Comparison of ENCODE assay signal across 11 cellular contexts in genomic region chr3:13088020-13089006, GRCh38. TPM values are rescaled to one million over a fixed set of nuclear protein-coding genes. Genes with fewer than 3 reads are reported as not detected.
DNase-seq lines count a peak whose midpoint lies in the region; ATAC-seq and TF ChIP-seq lines count a peak whose summit lies in the region.
"Had no signal": no experiment of that assay in that cellular context is flagged by ENCODE, and none has a peak within 500 bp of the region (broad histone marks: within the 10 kb centered on the region; RNA-seq: fewer than 3 reads in every experiment).

No MANE protein-coding gene starts in this region.

- H3K4me3 ChIP-seq in OCI-LY3 (ENCODE audit: low read length) (peak overlapping the region; percentile 11; the same call in 1 of the 2 replicates), transverse colon (no peak overlapping the region)

- H3K27ac ChIP-seq in OCI-LY3 (ENCODE audit: low read length) (peak overlapping the region; percentile 82), transverse colon (peak overlapping the region in 2 of 4 donors; percentile 6 to 30)

- TF ChIP-seq POLR2A in transverse colon (IDR thresholded peaks at IDR 0.05) = no peak

- H3K36me3 ChIP-seq in OCI-LY3 (replicated peaks; ENCODE audit: low read depth, low read length) (no peaks in the 10 kb centered on the region), transverse colon (no peaks in the 10 kb centered on the region)

- H3K4me2 ChIP-seq in OCI-LY3 (ENCODE audit: low read length) = peak overlapping the region; percentile 45

- no peak for ATAC-seq in activated naive CD8-positive, alpha-beta T cell treated with anti-CD3 and anti-CD28 coated beads, Interleukin-2, amount 10 ng/mL, durations not matched to agents 7 days and 5 days (ENCODE audit: low read depth)
- peak; percentile 48 for ATAC-seq in HG02852 (IDR thresholded peaks at IDR 0.05; ENCODE audit: unreplicated experiment)
- ATAC-seq: activated CD4-positive, alpha-beta T cell treated with anti-CD3 and anti-CD28 coated beads for 36 hours had no signal

- H3K27ac Mint-ChIP-seq in activated naive CD8-positive, alpha-beta T cell treated with anti-CD3 and anti-CD28 coated beads, Interleukin-2, amount 10 ng/mL, durations not matched to agents 7 days and 5 days = peak overlapping the region; percentile 12
- no peak overlapping the region for H3K27ac Mint-ChIP-seq in activated naive CD8-positive, alpha-beta T cell treated with anti-CD3 and anti-CD28 coated beads for 36 hours
- H3K27ac Mint-ChIP-seq: activated CD4-positive, alpha-beta T cell treated with anti-CD3 and anti-CD28 coated beads for 36 hours had no signal

- TF ChIP-seq CTCF in OCI-LY3 (IDR thresholded peaks at IDR 0.05; ENCODE audit: low read depth, low read length) = no peak
- no peak for TF ChIP-seq CTCF in transverse colon (IDR thresholded peaks at IDR 0.05)

- no peak for DNase-seq in activated naive CD8-positive, alpha-beta T cell treated with anti-CD3 and anti-CD28 coated beads, Interleukin-2, amount 10 ng/mL, durations not matched to agents 7 days and 5 days
- DNase-seq in activated naive CD8-positive, alpha-beta T cell treated with anti-CD3 and anti-CD28 coated beads for 36 hours = no peak
- DNase-seq in transverse colon = peak; percentile 58
- no peak for DNase-seq in GM03348 (ENCODE audit: low spot score)
- DNase-seq in inferior parietal cortex (ENCODE audit: extremely low spot score) = no peak
- DNase-seq in OCI-M1 (lab: John Stamatoyannopoulos, UW) = no peak
- DNase-seq: activated CD4-positive, alpha-beta T cell treated with anti-CD3 and anti-CD28 coated beads for 36 hours; NCI-H526 treated with DMSO at 0.1 percent for 48 hours; stimulated activated CD4-positive, alpha-beta T cell treated with anti-CD3 and anti-CD28 coated beads, Interleukin-2, amount 100 ng/mL, for 24 hours had no signal

- POLR2A ChIA-PET in activated naive CD8-positive, alpha-beta T cell treated with anti-CD3 and anti-CD28 coated beads, Interleukin-2, amount 10 ng/mL, durations not matched to agents 7 days and 5 days (lab: Charles Lee) = no interaction called here

- peaks cover 1% of the 10 kb centered on the region for H3K27me3 Mint-ChIP-seq in activated naive CD8-positive, alpha-beta T cell treated with anti-CD3 and anti-CD28 coated beads, Interleukin-2, amount 10 ng/mL, durations not matched to agents 7 days and 5 days
- no peaks in the 10 kb centered on the region for H3K27me3 Mint-ChIP-seq in activated naive CD8-positive, alpha-beta T cell treated with anti-CD3 and anti-CD28 coated beads for 36 hours
- H3K27me3 Mint-ChIP-seq: activated CD4-positive, alpha-beta T cell treated with anti-CD3 and anti-CD28 coated beads for 36 hours had no signal

- no peak for TF ChIP-seq EP300 in transverse colon (IDR thresholded peaks at IDR 0.05; ENCODE audit: low read depth)

- no peaks in the 10 kb centered on the region for H4K20me1 ChIP-seq in OCI-LY3 (ENCODE audit: insufficient read depth, low read length)

- intact Hi-C loops in transverse colon (cut with DNase I; ENCODE audit: low total_unique reads) = no loop called here

- peak overlapping the region; percentile 18; the same call in 1 of the 2 replicates for H2AFZ ChIP-seq in OCI-LY3 (ENCODE audit: low read depth, low read length)

- H3K4me1 Mint-ChIP-seq in activated naive CD8-positive, alpha-beta T cell treated with anti-CD3 and anti-CD28 coated beads, Interleukin-2, amount 10 ng/mL, durations not matched to agents 7 days and 5 days = peaks cover 23% of the 10 kb centered on the region
- peaks cover 8% of the 10 kb centered on the region for H3K4me1 Mint-ChIP-seq in activated naive CD8-positive, alpha-beta T cell treated with anti-CD3 and anti-CD28 coated beads for 36 hours

- no peaks in the 10 kb centered on the region for H3K36me3 Mint-ChIP-seq in activated naive CD8-positive, alpha-beta T cell treated with anti-CD3 and anti-CD28 coated beads, Interleukin-2, amount 10 ng/mL, durations not matched to agents 7 days and 5 days
- H3K36me3 Mint-ChIP-seq in activated naive CD8-positive, alpha-beta T cell treated with anti-CD3 and anti-CD28 coated beads for 36 hours = no peaks in the 10 kb centered on the region

- H3K9me3 ChIP-seq in OCI-LY3 (ENCODE audit: insufficient read depth, low read length) = no peaks in the 10 kb centered on the region
- H3K9me3 ChIP-seq in transverse colon = no peaks in the 10 kb centered on the region

- H3K4me1 ChIP-seq in OCI-LY3 (ENCODE audit: low read length) (peaks cover 83% of the 10 kb centered on the region), transverse colon (peaks cover 0 to 6% (median 0%) of the 10 kb centered on the region in 4 donors)

- 72 to 80% methylated on average over 2 to 14 of the region's 14 CpGs for WGBS in transverse colon (ENCODE audit: low coverage in 1 of 2), 2 donors

- H3K9ac ChIP-seq in OCI-LY3 (ENCODE audit: low read length) = peak overlapping the region; percentile 38; the same call in 1 of the 2 replicates

- in situ Hi-C loops in transverse colon (cut with MboI; ENCODE audit: low pct_ligation_motif_present in 1 of 4, low pct_unique_long_range_greater_than_20kb in 1 of 4, low sequenced_read_pairs in 3 of 4) = loop anchor here (10.0 to 25.0 kb wide), 3 partner anchors 366 to 549 kb away; no protein-coding TSS in a partner anchor

- H3K79me2 ChIP-seq in OCI-LY3 (ENCODE audit: low read length) = no peaks in the 10 kb centered on the region

- no peaks in the 10 kb centered on the region for H3K9me3 Mint-ChIP-seq in activated naive CD8-positive, alpha-beta T cell treated with anti-CD3 and anti-CD28 coated beads, Interleukin-2, amount 10 ng/mL, durations not matched to agents 7 days and 5 days
- no peaks in the 10 kb centered on the region for H3K9me3 Mint-ChIP-seq in activated naive CD8-positive, alpha-beta T cell treated with anti-CD3 and anti-CD28 coated beads for 36 hours

- no peaks in the 10 kb centered on the region for H3K27me3 ChIP-seq in OCI-LY3 (ENCODE audit: low read depth, low read length)
- H3K27me3 ChIP-seq in transverse colon = no peaks in the 10 kb centered on the region

- no peak overlapping the region for H3K4me3 Mint-ChIP-seq in activated naive CD8-positive, alpha-beta T cell treated with anti-CD3 and anti-CD28 coated beads, Interleukin-2, amount 10 ng/mL, durations not matched to agents 7 days and 5 days
- no peak overlapping the region for H3K4me3 Mint-ChIP-seq in activated naive CD8-positive, alpha-beta T cell treated with anti-CD3 and anti-CD28 coated beads for 36 hours
- H3K4me3 Mint-ChIP-seq: activated CD4-positive, alpha-beta T cell treated with anti-CD3 and anti-CD28 coated beads for 36 hours had no signal

RNA-seq across cellular contexts. Expression of gene IQSEC1, which starts 15.1 kb away (rescaled TPM):
- 10 to 100 TPM; 59.5 to 64.6 TPM for total RNA-seq in activated naive CD8-positive, alpha-beta T cell treated with anti-CD3 and anti-CD28 coated beads, Interleukin-2, amount 10 ng/mL, durations not matched to agents 7 days and 5 days
- 10 to 100 TPM; 20.1 to 22.2 TPM for total RNA-seq in activated naive CD8-positive, alpha-beta T cell treated with anti-CD3 and anti-CD28 coated beads for 36 hours
- total RNA-seq in transverse colon = 10 to 100 TPM; 24.0 to 43.0 (median 31.8) TPM
